ENCODE assay signal across 17 cellular contexts in the genomic region with DNA sequence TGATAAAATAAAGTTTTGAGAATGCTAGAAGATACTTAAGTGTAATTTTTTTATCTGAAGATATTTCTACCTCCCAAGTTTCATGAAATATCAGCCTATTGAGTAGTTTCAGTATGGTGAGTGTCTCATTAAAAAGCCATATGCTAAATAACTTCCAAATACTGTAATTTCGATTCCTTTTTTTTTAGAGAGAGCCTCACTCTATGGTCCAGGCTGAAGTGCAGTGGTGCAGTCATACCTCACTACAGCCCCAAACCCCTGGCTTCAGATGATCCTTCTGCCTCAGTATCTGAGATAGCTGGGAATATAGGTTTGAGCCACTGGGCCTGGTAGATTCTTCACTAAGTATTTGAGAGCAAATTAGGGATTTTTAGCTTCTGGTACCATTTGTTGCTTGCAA. TPM values are rescaled to one million over a fixed set of nuclear protein-coding genes. Genes with fewer than 3 reads are reported as not detected.
DNase-seq lines count a peak whose midpoint lies in the region; ATAC-seq and TF ChIP-seq lines count a peak whose summit lies in the region.
"Had no signal": no experiment of that assay in that cellular context is flagged by ENCODE, and none has a peak within 500 bp of the region (broad histone marks: within the 10 kb centered on the region; RNA-seq: fewer than 3 reads in every experiment).

No MANE protein-coding gene starts in this region.

- TF ChIP-seq POLR2A in transverse colon (IDR thresholded peaks at IDR 0.05): no peak

- H3K27ac ChIP-seq in transverse colon: peak overlapping the region; percentile 0 to 54 (median 10)
- H3K27ac ChIP-seq: epithelial cell of prostate had no signal

- no peaks in the 10 kb centered on the region for H3K36me3 ChIP-seq in transverse colon

- no peaks in the 10 kb centered on the region for H3K27me3 Mint-ChIP-seq in stimulated activated naive CD8-positive, alpha-beta T cell treated with anti-CD3 and anti-CD28 coated beads, Interleukin-15, Interleukin-2, amounts not matched to agents 100 ng/mL and 50 ng/mL, for 24 hours
- H3K27me3 Mint-ChIP-seq in IgD-negative memory B cell (no peaks in the 10 kb centered on the region), type B pancreatic cell (no peaks in the 10 kb centered on the region)
- no peaks in the 10 kb centered on the region for H3K27me3 Mint-ChIP-seq in activated naive CD8-positive, alpha-beta T cell treated with anti-CD3 and anti-CD28 coated beads, Interleukin-2, amount 10 ng/mL, durations not matched to agents 7 days and 5 days

- TF ChIP-seq CTCF in transverse colon (IDR thresholded peaks at IDR 0.05): no peak
- no peak for TF ChIP-seq CTCF in type B pancreatic cell (conservative IDR thresholded peaks at IDR 0.05)

- peak overlapping the region; percentile 94 for H3K27ac Mint-ChIP-seq in stimulated activated naive CD8-positive, alpha-beta T cell treated with anti-CD3 and anti-CD28 coated beads, Interleukin-15, Interleukin-2, amounts not matched to agents 100 ng/mL and 50 ng/mL, for 24 hours
- peak overlapping the region; percentile 71 to 95 (median 78) for H3K27ac Mint-ChIP-seq in IgD-negative memory B cell
- peak overlapping the region; percentile 94 for H3K27ac Mint-ChIP-seq in activated naive CD8-positive, alpha-beta T cell treated with anti-CD3 and anti-CD28 coated beads, Interleukin-2, amount 10 ng/mL, durations not matched to agents 7 days and 5 days
- H3K27ac Mint-ChIP-seq in type B pancreatic cell: no peak overlapping the region

- in situ Hi-C loops in transverse colon (cut with MboI; ENCODE audit: low pct_ligation_motif_present in 1 of 4, low pct_unique_long_range_greater_than_20kb in 1 of 4, low sequenced_read_pairs in 3 of 4): no loop called here

- no peak for ATAC-seq in stimulated activated naive CD8-positive, alpha-beta T cell treated with anti-CD3 and anti-CD28 coated beads, Interleukin-15, Interleukin-2, amounts not matched to agents 100 U/mL and 50 U/mL, for 24 hours
- no peak for ATAC-seq in activated naive CD8-positive, alpha-beta T cell treated with anti-CD3 and anti-CD28 coated beads, Interleukin-2, amount 10 ng/mL, durations not matched to agents 7 days and 5 days (ENCODE audit: low read depth)
- ATAC-seq: left colon, right cardiac atrium had no signal

- no peaks in the 10 kb centered on the region for H3K9me3 Mint-ChIP-seq in stimulated activated naive CD8-positive, alpha-beta T cell treated with anti-CD3 and anti-CD28 coated beads, Interleukin-15, Interleukin-2, amounts not matched to agents 100 ng/mL and 50 ng/mL, for 24 hours
- H3K9me3 Mint-ChIP-seq in IgD-negative memory B cell (no peaks in the 10 kb centered on the region), type B pancreatic cell (no peaks in the 10 kb centered on the region)
- no peaks in the 10 kb centered on the region for H3K9me3 Mint-ChIP-seq in activated naive CD8-positive, alpha-beta T cell treated with anti-CD3 and anti-CD28 coated beads, Interleukin-2, amount 10 ng/mL, durations not matched to agents 7 days and 5 days

- H3K4me3 Mint-ChIP-seq in stimulated activated naive CD8-positive, alpha-beta T cell treated with anti-CD3 and anti-CD28 coated beads, Interleukin-15, Interleukin-2, amounts not matched to agents 100 ng/mL and 50 ng/mL, for 24 hours: peak overlapping the region; percentile 66
- H3K4me3 Mint-ChIP-seq in IgD-negative memory B cell (peak overlapping the region; percentile 49 to 95 (median 84)), type B pancreatic cell (no peak overlapping the region)
- peak overlapping the region; percentile 87 for H3K4me3 Mint-ChIP-seq in activated naive CD8-positive, alpha-beta T cell treated with anti-CD3 and anti-CD28 coated beads, Interleukin-2, amount 10 ng/mL, durations not matched to agents 7 days and 5 days

- no peaks in the 10 kb centered on the region for H3K9me3 ChIP-seq in transverse colon

- H3K4me1 Mint-ChIP-seq in stimulated activated naive CD8-positive, alpha-beta T cell treated with anti-CD3 and anti-CD28 coated beads, Interleukin-15, Interleukin-2, amounts not matched to agents 100 ng/mL and 50 ng/mL, for 24 hours (ENCODE audit: low read depth): peaks cover 81% of the 10 kb centered on the region
- H3K4me1 Mint-ChIP-seq in IgD-negative memory B cell (peaks cover 40 to 47% (median 43%) of the 10 kb centered on the region in 3 donors), type B pancreatic cell (ENCODE audit: unreplicated experiment) (no peaks in the 10 kb centered on the region)
- peaks cover 46% of the 10 kb centered on the region for H3K4me1 Mint-ChIP-seq in activated naive CD8-positive, alpha-beta T cell treated with anti-CD3 and anti-CD28 coated beads, Interleukin-2, amount 10 ng/mL, durations not matched to agents 7 days and 5 days

- H3K4me3 ChIP-seq in transverse colon: no peak overlapping the region

- WGBS in transverse colon (ENCODE audit: low coverage in 1 of 2), 2 donors: 63 to 67% methylated on average over 1 of the region's 1 CpG

- DNase-seq in stimulated activated naive CD8-positive, alpha-beta T cell treated with anti-CD3 and anti-CD28 coated beads, Interleukin-15, Interleukin-2, amounts not matched to agents 100 U/mL and 50 U/mL, for 24 hours: no peak
- no peak for DNase-seq in activated naive CD8-positive, alpha-beta T cell treated with anti-CD3 and anti-CD28 coated beads, Interleukin-2, amount 10 ng/mL, durations not matched to agents 7 days and 5 days
- DNase-seq in transverse colon (no peak), HuH-7 (ENCODE audit: low spot score) (no peak), NOMO-1 treated with dmso at 0.1 percent for 144 hours (lab: John Stamatoyannopoulos, UW; ENCODE audit: unreplicated experiment) (no peak), type B pancreatic cell (ENCODE audit: extremely low spot score, unreplicated experiment) (no peak)
- DNase-seq: AML-193; hippocampal formation; left colon; NCI-H1048; NCI-H226; right cardiac atrium; stimulated activated CD4-positive, alpha-beta T cell treated with anti-CD3 and anti-CD28 coated beads, Interleukin-4, amount 100 ng/mL, for 4 hours; stimulated activated naive CD4-positive, alpha-beta T cell treated with Interleukin-2 at 50 U/mL for 16 hours had no signal

- POLR2A ChIA-PET in activated naive CD8-positive, alpha-beta T cell treated with anti-CD3 and anti-CD28 coated beads, Interleukin-2, amount 10 ng/mL, durations not matched to agents 7 days and 5 days (lab: Charles Lee): interaction anchor here (0.6 to 2.4 kb wide), 7 partner anchors 8 to 94 kb away, joined by 3 to 30 read pairs (median 5); a partner anchor contains a TSS

- intact Hi-C loops in transverse colon (cut with DNase I; ENCODE audit: low total_unique reads): no loop called here

- peaks cover 22% of the 10 kb centered on the region for H3K36me3 Mint-ChIP-seq in stimulated activated naive CD8-positive, alpha-beta T cell treated with anti-CD3 and anti-CD28 coated beads, Interleukin-15, Interleukin-2, amounts not matched to agents 100 ng/mL and 50 ng/mL, for 24 hours (ENCODE audit: low read depth)
- peaks cover 4% of the 10 kb centered on the region for H3K36me3 Mint-ChIP-seq in IgD-negative memory B cell
- H3K36me3 Mint-ChIP-seq in activated naive CD8-positive, alpha-beta T cell treated with anti-CD3 and anti-CD28 coated beads, Interleukin-2, amount 10 ng/mL, durations not matched to agents 7 days and 5 days: peaks cover 31% of the 10 kb centered on the region
- H3K36me3 Mint-ChIP-seq in type B pancreatic cell: peaks cover 7% of the 10 kb centered on the region

- H3K4me1 ChIP-seq in transverse colon: peaks cover 7 to 69% (median 30%) of the 10 kb centered on the region in 4 donors

- H3K27me3 ChIP-seq in transverse colon: no peaks in the 10 kb centered on the region

- no peak for TF ChIP-seq EP300 in transverse colon (IDR thresholded peaks at IDR 0.05; ENCODE audit: low read depth)

RNA-seq across cellular contexts. Expression of a gene that starts 24.5 kb away (rescaled TPM):
- 248 TPM for polyA plus RNA-seq in IgD-negative memory B cell
- 100 to 1,000 TPM; 193 to 199 TPM for total RNA-seq in activated naive CD8-positive, alpha-beta T cell treated with anti-CD3 and anti-CD28 coated beads, Interleukin-2, amount 10 ng/mL, durations not matched to agents 7 days and 5 days
- total RNA-seq in transverse colon (100 to 1,000 TPM in 2 of 4 donors, 10 to 100 TPM in 2; 71.8 to 118 (median 91.8) TPM), type B pancreatic cell (ENCODE audit: low replicate concordance) (26.0 and 27.8 TPM in 2 replicates)
